12 cellular contexts compared by ENCODE assay signal in genomic region chr19:35851213-35852028, GRCh38. TPM values are rescaled to one million over a fixed set of nuclear protein-coding genes. Genes with fewer than 3 reads are reported as not detected.
DNase-seq lines count a peak whose midpoint lies in the region; ATAC-seq and TF ChIP-seq lines count a peak whose summit lies in the region.
"Had no signal": no experiment of that assay in that cellular context is flagged by ENCODE, and none has a peak within 500 bp of the region (broad histone marks: within the 10 kb centered on the region; RNA-seq: fewer than 3 reads in every experiment).

No MANE protein-coding gene starts in this region.

- no peak overlapping the region for H3K23ac ChIP-seq in mesenchymal stem cell (ENCODE audit: low read length in 2 of 2)

- H3K9ac ChIP-seq in endocrine pancreas (ENCODE audit: control insufficient read depth, insufficient read depth, low read length) (peak overlapping the region; percentile 38), mesenchymal stem cell (ENCODE audit: low read length) (no peak overlapping the region)

- H3K27me3 ChIP-seq in CD8-positive, alpha-beta T cell (ENCODE audit: insufficient read depth, low read length), result peaks cover 17% of the 10 kb centered on the region
- H3K27me3 ChIP-seq in endocrine pancreas (ENCODE audit: control insufficient read depth, insufficient read depth, low read length) (no peaks in the 10 kb centered on the region), mesenchymal stem cell (ENCODE audit: control insufficient read depth in 1 of 2, insufficient read depth in 1 of 2, low read length in 2 of 2) (peaks cover 76 to 89% of the 10 kb centered on the region in 2 experiments)

- H4K91ac ChIP-seq in mesenchymal stem cell (ENCODE audit: low read length), result no peak overlapping the region

- no peak overlapping the region for H2AFZ ChIP-seq in mesenchymal stem cell (ENCODE audit: low read depth, low read length)

- H2BK5ac ChIP-seq in mesenchymal stem cell (ENCODE audit: low read depth, low read length, poor library complexity, severe bottlenecking), result no peak overlapping the region

- no peak overlapping the region for H3K4ac ChIP-seq in mesenchymal stem cell (ENCODE audit: low read depth in 1 of 2, low read length in 2 of 2)

- no peak overlapping the region for H3K18ac ChIP-seq in mesenchymal stem cell (ENCODE audit: low read depth in 1 of 2, low read length in 2 of 2)

- peak; percentile 54 for ATAC-seq in CD8-positive, alpha-beta T cell
- ATAC-seq in HG03039 (IDR thresholded peaks at IDR 0.05; ENCODE audit: unreplicated experiment) (no peak), GM21390 (IDR thresholded peaks at IDR 0.05; ENCODE audit: unreplicated experiment) (no peak)

- no peak overlapping the region for H3K14ac ChIP-seq in mesenchymal stem cell (ENCODE audit: low read length in 2 of 2)

- no peak overlapping the region for H2BK15ac ChIP-seq in mesenchymal stem cell (ENCODE audit: low read depth, poor library complexity, severe bottlenecking)

- no peaks in the 10 kb centered on the region for H3K9me3 ChIP-seq in CD8-positive, alpha-beta T cell (ENCODE audit: low read length)
- H3K9me3 ChIP-seq in endocrine pancreas (ENCODE audit: control insufficient read depth, low read length) (no peaks in the 10 kb centered on the region), mesenchymal stem cell (ENCODE audit: control insufficient read depth, low read length) (no peaks in the 10 kb centered on the region)
- H3K9me3 ChIP-seq: neutrophil, Peyer's patch had no signal

- H3K9me3 Mint-ChIP-seq in CD8-positive, alpha-beta T cell, result no peaks in the 10 kb centered on the region

- peaks cover 7% of the 10 kb centered on the region for H3K4me1 Mint-ChIP-seq in CD8-positive, alpha-beta T cell (ENCODE audit: low read depth)

- H2BK12ac ChIP-seq in mesenchymal stem cell (ENCODE audit: low read length in 2 of 2), result no peak overlapping the region

- H4K8ac ChIP-seq in mesenchymal stem cell (ENCODE audit: low read length), result no peak overlapping the region

- H3K27ac Mint-ChIP-seq in CD8-positive, alpha-beta T cell, result no peak overlapping the region

- no peak overlapping the region for H2BK120ac ChIP-seq in mesenchymal stem cell (ENCODE audit: low read depth, low read length)

- no peak overlapping the region for H3K4me2 ChIP-seq in mesenchymal stem cell (ENCODE audit: low read length, poor library complexity, severe bottlenecking)

- 56% methylated on average over 32 of the region's 32 CpGs for WGBS in mesenchymal stem cell

- no peaks in the 10 kb centered on the region for H3K79me1 ChIP-seq in mesenchymal stem cell (replicated peaks; ENCODE audit: low read length, poor library complexity, severe bottlenecking)

- TF ChIP-seq CTCF in CD8-positive, alpha-beta T cell (IDR thresholded peaks at IDR 0.05), result no peak

- H3K4me3 ChIP-seq in CD8-positive, alpha-beta T cell (ENCODE audit: low read depth, low read length), result no peak overlapping the region
- H3K4me3 ChIP-seq in endocrine pancreas (ENCODE audit: control insufficient read depth, insufficient read depth, low read length), result no peak overlapping the region
- H3K4me3 ChIP-seq in mesenchymal stem cell (ENCODE audit: insufficient read depth in 1 of 2, low read depth in 1 of 2, low read length in 2 of 2), result no peak overlapping the region
- H3K4me3 ChIP-seq: Peyer's patch had no signal

- H3K27me3 Mint-ChIP-seq in CD8-positive, alpha-beta T cell (ENCODE audit: low read depth), result peaks cover 47% of the 10 kb centered on the region

- CTCF ChIA-PET in CD8-positive, alpha-beta T cell (lab: Charles Lee), result interaction anchor here (1.6 kb wide), 1 partner anchor 81 kb away, joined by 4 read pairs; no protein-coding TSS in a partner anchor
- CTCF ChIA-PET in HEK293T (lab: Yijun Ruan, JAX), result interaction anchor here (0.6 kb wide), 1 partner anchor 108 kb away, joined by 7 read pairs; no protein-coding TSS in a partner anchor

- no peak overlapping the region for H3K4me3 Mint-ChIP-seq in CD8-positive, alpha-beta T cell
- H3K4me3 Mint-ChIP-seq: CD4-positive, alpha-beta memory T cell had no signal

- intact Hi-C loops in CD8-positive, alpha-beta T cell (cut with DNase I, micrococcal nuclease), result no loop called here

- no peaks in the 10 kb centered on the region for H3K36me3 Mint-ChIP-seq in CD8-positive, alpha-beta T cell
- H3K36me3 Mint-ChIP-seq: CD4-positive, alpha-beta memory T cell had no signal

- no peak overlapping the region for H3K27ac ChIP-seq in CD8-positive, alpha-beta T cell (ENCODE audit: low read depth, low read length)
- H3K27ac ChIP-seq in mesenchymal stem cell (ENCODE audit: low read length, poor library complexity, severe bottlenecking), result no peak overlapping the region
- H3K27ac ChIP-seq: neutrophil, Peyer's patch had no signal

- H2AK5ac ChIP-seq in mesenchymal stem cell (ENCODE audit: low read length, severe bottlenecking), result no peak overlapping the region

- peak in 2 of 7 experiments; percentile 29 to 50 for DNase-seq in CD8-positive, alpha-beta T cell
- DNase-seq in HEK293T (ENCODE audit: extremely low spot score) (peak; percentile 50), mesenchymal stem cell (no peak)
- DNase-seq: CD4-positive, alpha-beta memory T cell; hippocampal formation; NCI-H1048; Peyer's patch had no signal

- no peaks in the 10 kb centered on the region for H3K36me3 ChIP-seq in CD8-positive, alpha-beta T cell (ENCODE audit: insufficient read depth, low read length)
- H3K36me3 ChIP-seq in endocrine pancreas (ENCODE audit: control insufficient read depth, insufficient read depth, low read length), result no peaks in the 10 kb centered on the region
- no peaks in the 10 kb centered on the region for H3K36me3 ChIP-seq in mesenchymal stem cell (ENCODE audit: control insufficient read depth in 1 of 2, insufficient read depth in 2 of 2, low read depth in 1 of 2, low read length in 2 of 2)
- H3K36me3 ChIP-seq: neutrophil, Peyer's patch had no signal

- peaks cover 4% of the 10 kb centered on the region for H3K4me1 ChIP-seq in CD8-positive, alpha-beta T cell (ENCODE audit: insufficient read depth, low read length)
- H3K4me1 ChIP-seq in endocrine pancreas (ENCODE audit: control insufficient read depth, insufficient read depth, low read length) (no peaks in the 10 kb centered on the region), mesenchymal stem cell (ENCODE audit: control insufficient read depth, insufficient read depth, low read depth, low read length) (peaks cover 9% of the 10 kb centered on the region)

- POLR2A ChIA-PET in CD8-positive, alpha-beta T cell (lab: Charles Lee), result no interaction called here
- POLR2A ChIA-PET in HEK293T (lab: Yijun Ruan, JAX), result interaction anchor here (0.9 kb wide), 1 partner anchor 103 kb away, joined by 3 read pairs; the partner anchor contains the start of gene LIN37

TF ChIP-seq in HEK293T, 16 proteins besides CTCF, POLR2A, EP300 and RAD21:
- no peak for TF ChIP-seq NFRKB (IDR thresholded peaks at IDR 0.05)
- TF ChIP-seq BHLHE40 (IDR thresholded peaks at IDR 0.05; ENCODE audit: borderline replicate concordance), result no peak
- TF ChIP-seq ZNF384 (IDR thresholded peaks at IDR 0.05), result no peak
- TF ChIP-seq SP1 (IDR thresholded peaks at IDR 0.05), result no peak
- TF ChIP-seq, protein P1, sequence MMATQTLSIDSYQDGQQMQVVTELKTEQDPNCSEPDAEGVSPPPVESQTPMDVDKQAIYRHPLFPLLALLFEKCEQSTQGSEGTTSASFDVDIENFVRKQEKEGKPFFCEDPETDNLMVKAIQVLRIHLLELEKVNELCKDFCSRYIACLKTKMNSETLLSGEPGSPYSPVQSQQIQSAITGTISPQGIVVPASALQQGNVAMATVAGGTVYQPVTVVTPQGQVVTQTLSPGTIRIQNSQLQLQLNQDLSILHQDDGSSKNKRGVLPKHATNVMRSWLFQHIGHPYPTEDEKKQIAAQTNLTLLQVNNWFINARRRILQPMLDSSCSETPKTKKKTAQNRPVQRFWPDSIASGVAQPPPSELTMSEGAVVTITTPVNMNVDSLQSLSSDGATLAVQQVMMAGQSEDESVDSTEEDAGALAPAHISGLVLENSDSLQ (IDR thresholded peaks at IDR 0.05), result no peak
- no peak for TF ChIP-seq HDGF (IDR thresholded peaks at IDR 0.05; ENCODE audit: borderline replicate concordance)
- TF ChIP-seq ARNT (IDR thresholded peaks at IDR 0.05), result no peak
- TF ChIP-seq TARDBP (IDR thresholded peaks at IDR 0.05), result no peak
- no peak for TF ChIP-seq L3MBTL2 (conservative IDR thresholded peaks at IDR 0.05)
- no peak for TF ChIP-seq LEF1 (IDR thresholded peaks at IDR 0.05; ENCODE audit: borderline replicate concordance)
- TF ChIP-seq ELF4 (IDR thresholded peaks at IDR 0.05), result no peak
- no peak for TF ChIP-seq SUZ12 (IDR thresholded peaks at IDR 0.05)
- TF ChIP-seq FOXM1 (IDR thresholded peaks at IDR 0.05; ENCODE audit: borderline replicate concordance), result no peak
- TF ChIP-seq FOXK2 (IDR thresholded peaks at IDR 0.05), result no peak
- no peak for TF ChIP-seq FOXA1 (IDR thresholded peaks at IDR 0.05)
- TF ChIP-seq CTBP1 (IDR thresholded peaks at IDR 0.05; ENCODE audit: borderline replicate concordance), result no peak

RNA-seq across cellular contexts. Expression of gene NPHS1, which starts 0.9 kb away (rescaled TPM):
- under 1 TPM in 1 of 2 experiments, not detected in 1; 0.46 TPM for total RNA-seq in CD8-positive, alpha-beta T cell
- polyA plus RNA-seq in mesenchymal stem cell (2013, experiment 1 of 2), result not detected
- not detected for polyA plus RNA-seq in mesenchymal stem cell (2013, experiment 2 of 2)
- total RNA-seq: CD4-positive, alpha-beta memory T cell; Peyer's patch; ureter had no signal
- polyA plus RNA-seq: CD4-positive, alpha-beta memory T cell had no signal

RNA-seq across cellular contexts. Expression of gene KIRREL2, which starts 5.3 kb away (rescaled TPM):
- under 1 TPM; 0.49 to 0.69 TPM for total RNA-seq in CD8-positive, alpha-beta T cell
- 0.08 TPM for polyA plus RNA-seq in mesenchymal stem cell (2013, experiment 1 of 2)
- polyA plus RNA-seq in mesenchymal stem cell (2013, experiment 2 of 2), result 0.05 TPM
- total RNA-seq: CD4-positive, alpha-beta memory T cell; ureter had no signal

RNA-seq across cellular contexts. Expression of gene APLP1, which starts 17.0 kb away (rescaled TPM):
- total RNA-seq in CD8-positive, alpha-beta T cell, result not detected
- 14.1 TPM for polyA plus RNA-seq in mesenchymal stem cell (2013, experiment 1 of 2)
- 14.4 TPM for polyA plus RNA-seq in mesenchymal stem cell (2013, experiment 2 of 2)
- total RNA-seq: CD4-positive, alpha-beta memory T cell had no signal

RNA-seq across cellular contexts. Expression of gene PRODH2, which starts 38.8 kb away (rescaled TPM):
- total RNA-seq in CD8-positive, alpha-beta T cell, result not detected
- polyA plus RNA-seq in mesenchymal stem cell (2013, experiment 1 of 2), result not detected
- polyA plus RNA-seq in mesenchymal stem cell (2013, experiment 2 of 2), result not detected
- total RNA-seq: CD4-positive, alpha-beta memory T cell; Peyer's patch; ureter had no signal
- polyA plus RNA-seq: CD4-positive, alpha-beta memory T cell had no signal

RNA-seq across cellular contexts. Expression of gene NFKBID, which starts 48.9 kb away (rescaled TPM):
- total RNA-seq in CD8-positive, alpha-beta T cell, result 10 to 100 TPM; 39.4 to 40.2 TPM
- polyA plus RNA-seq in mesenchymal stem cell (2013, experiment 1 of 2), result 4.7 TPM
- polyA plus RNA-seq in mesenchymal stem cell (2013, experiment 2 of 2), result 4.1 TPM
